In genomic region chr22:39661842-39662676, GRCh38 we compare ENCODE assay signal across 8 cellular contexts.
A peak's percentile ranks its signal among the peaks of the same experiment; 100 is the strongest.
DNase-seq lines count a peak whose midpoint lies in the region; ATAC-seq and TF ChIP-seq lines count a peak whose summit lies in the region.

No MANE protein-coding gene starts in this region.

- peaks cover 0 to 25% (median 4%) of the 10 kb centered on the region in 5 donors for H3K27me3 Mint-ChIP-seq in naive thymus-derived CD4-positive, alpha-beta T cell

- peaks cover 31 to 77% (median 64%) of the 10 kb centered on the region in 7 donors for H3K4me1 Mint-ChIP-seq in naive thymus-derived CD4-positive, alpha-beta T cell

- H3K4me3 Mint-ChIP-seq in naive thymus-derived CD4-positive, alpha-beta T cell = peak overlapping the region; percentile 75 to 92 (median 86)

- peak overlapping the region; percentile 73 for H3K4me3 ChIP-seq in naive thymus-derived CD4-positive, alpha-beta T cell (ENCODE audit: low read length)
- peak overlapping the region; percentile 43 for H3K4me3 ChIP-seq in thoracic aorta

- H3K27ac Mint-ChIP-seq in naive thymus-derived CD4-positive, alpha-beta T cell = peak overlapping the region in 7 of 9 donors; percentile 76 to 97 (median 91)

- CTCF ChIA-PET in naive thymus-derived CD4-positive, alpha-beta T cell (lab: Charles Lee) = interaction anchor here (1.1 kb wide), 1 partner anchor 276 kb away, joined by 4 read pairs; no protein-coding TSS in a partner anchor

- peaks cover 0 to 9% (median 0%) of the 10 kb centered on the region in 3 experiments for H3K36me3 ChIP-seq in naive thymus-derived CD4-positive, alpha-beta T cell (ENCODE audit: control insufficient read depth in 2 of 3, insufficient read depth in 3 of 3, low read length in 3 of 3)
- H3K36me3 ChIP-seq in thoracic aorta = no peaks in the 10 kb centered on the region

- ATAC-seq in naive thymus-derived CD4-positive, alpha-beta T cell = peak; percentile 93
- no peak for ATAC-seq in thoracic aorta (ENCODE audit: insufficient number of reproducible peaks, low FRiP score, low read depth)
- no peak for ATAC-seq in HG02885 (IDR thresholded peaks at IDR 0.05; ENCODE audit: poor library complexity, unreplicated experiment)

- peaks cover 0 to 25% (median 7%) of the 10 kb centered on the region in 5 donors for H3K36me3 Mint-ChIP-seq in naive thymus-derived CD4-positive, alpha-beta T cell

- intact Hi-C loops in naive thymus-derived CD4-positive, alpha-beta T cell (cut with micrococcal nuclease) = loop anchor here in 1 of 2 donors (1.0 to 5.0 kb wide), 4 partner anchors 23 to 239 kb away; partner anchors contain the start of gene GRAP2

- no peaks in the 10 kb centered on the region for H3K9me3 ChIP-seq in naive thymus-derived CD4-positive, alpha-beta T cell (ENCODE audit: control insufficient read depth in 2 of 3, low read length in 3 of 3)
- no peaks in the 10 kb centered on the region for H3K9me3 ChIP-seq in thoracic aorta

- peak in 2 of 3 experiments; percentile 23 to 25 for DNase-seq in NCI-H1417 (lab: John Stamatoyannopoulos, UW)
- DNase-seq in NCI-H1417 treated with DMSO at 0.1 percent for 48 hours (lab: John Stamatoyannopoulos, UW) = no peak
- peak; percentile 77 for DNase-seq in activated naive CD4-positive, alpha-beta T cell treated with Interleukin-2 at 50 U/mL for 16 hours
- peak; percentile 75 to 91 (median 88) for DNase-seq in naive thymus-derived CD4-positive, alpha-beta T cell
- no peak for DNase-seq in thoracic aorta (ENCODE audit: low spot score)
- DNase-seq in Ammon's horn (ENCODE audit: low spot score) = no peak
- no peak for DNase-seq in NCI-H226

- H3K4me1 ChIP-seq in naive thymus-derived CD4-positive, alpha-beta T cell (ENCODE audit: control insufficient read depth in 2 of 2, insufficient read depth in 2 of 2, low read length in 2 of 2) = peaks cover 15 to 58% of the 10 kb centered on the region in 2 donors
- peaks cover 0 to 13% of the 10 kb centered on the region in 2 donors for H3K4me1 ChIP-seq in thoracic aorta (ENCODE audit: control insufficient read depth in 1 of 2, low read depth in 2 of 2)

- POLR2A ChIA-PET in naive thymus-derived CD4-positive, alpha-beta T cell (lab: Charles Lee) = interaction anchor here (0.6 to 1.5 kb wide), 13 partner anchors 9 to 382 kb away, joined by 3 to 4 read pairs (median 4); no protein-coding TSS in a partner anchor

- peaks cover 0 to 1% (median 0%) of the 10 kb centered on the region in 11 donors for H3K9me3 Mint-ChIP-seq in naive thymus-derived CD4-positive, alpha-beta T cell

- TF ChIP-seq CTCF in thoracic aorta (IDR thresholded peaks at IDR 0.05) = no peak

- H3K27me3 ChIP-seq in naive thymus-derived CD4-positive, alpha-beta T cell (ENCODE audit: control insufficient read depth in 2 of 2, insufficient read depth in 2 of 2, low read length in 2 of 2) = no peaks in the 10 kb centered on the region
- no peaks in the 10 kb centered on the region for H3K27me3 ChIP-seq in thoracic aorta (replicated peaks; ENCODE audit: insufficient read depth)

- peak overlapping the region; percentile 74 for H3K27ac ChIP-seq in naive thymus-derived CD4-positive, alpha-beta T cell (ENCODE audit: low read depth, low read length)
- H3K27ac ChIP-seq in thoracic aorta = no peak overlapping the region

Comparison
In these comparisons a context has a peak if more than half of its experiments do, and no peak if none do; other contexts are left out.
1. DNase-seq: peak in NCI-H1417 (2 of 3), activated naive CD4-positive, alpha-beta T cell treated with Interleukin-2 at 50 U/mL for 16 hours (single experiment) and naive thymus-derived CD4-positive, alpha-beta T cell (9 of 9); none in NCI-H1417 treated with DMSO at 0.1 percent for 48 hours (single experiment), thoracic aorta (single experiment), Ammon's horn (single experiment) and NCI-H226 (single experiment).